In the genomic region with DNA sequence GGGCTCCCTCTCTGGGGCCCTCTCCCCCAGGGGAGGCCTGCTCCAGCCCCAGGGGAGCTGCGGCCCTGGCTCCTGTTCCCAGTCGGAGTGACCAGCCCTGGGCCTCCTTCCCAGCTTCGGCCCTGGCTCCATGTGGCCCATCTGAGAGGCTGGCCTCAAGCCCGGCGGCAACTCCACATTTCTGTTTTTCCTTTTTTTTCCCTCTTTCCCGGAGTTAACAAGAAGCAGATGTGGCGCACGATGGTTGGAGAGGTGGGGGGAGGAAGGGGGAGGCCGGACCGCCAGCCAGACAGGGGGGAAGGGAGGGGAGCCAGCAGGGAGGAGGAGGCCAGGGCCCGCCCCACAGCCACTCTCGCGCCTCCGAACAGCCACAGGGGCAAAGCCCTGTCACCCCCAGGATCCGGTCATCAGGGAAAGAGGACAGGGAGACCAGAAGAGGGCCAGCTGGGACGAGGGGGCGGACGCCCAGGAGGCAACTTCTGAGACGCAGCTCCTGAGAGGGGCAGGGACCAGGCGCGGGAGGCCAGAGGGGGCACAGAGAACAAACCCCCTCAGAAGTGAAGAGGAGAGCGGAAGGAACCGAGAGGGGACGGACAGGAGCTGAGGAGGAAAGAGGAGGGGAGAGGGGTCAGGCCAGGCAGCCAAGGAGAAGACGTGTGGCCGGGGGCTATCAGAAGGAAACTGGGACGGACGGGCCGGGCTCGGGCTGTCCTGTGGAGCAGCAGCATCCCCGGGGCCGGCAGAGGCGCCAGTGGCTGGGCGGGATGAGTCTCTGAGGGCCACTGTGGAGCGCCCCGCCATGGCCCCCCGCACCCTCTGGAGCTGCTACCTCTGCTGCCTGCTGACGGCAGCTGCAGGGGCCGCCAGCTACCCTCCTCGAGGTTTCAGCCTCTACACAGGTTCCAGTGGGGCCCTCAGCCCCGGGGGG, we compare ENCODE assay signal across 9 cellular contexts. TPM values are rescaled to one million over a fixed set of nuclear protein-coding genes. Genes with fewer than 3 reads are reported as not detected.
DNase-seq lines count a peak whose midpoint lies in the region; ATAC-seq and TF ChIP-seq lines count a peak whose summit lies in the region.
"Had no signal": no experiment of that assay in that cellular context is flagged by ENCODE, and none has a peak within 500 bp of the region (broad histone marks: within the 10 kb centered on the region; RNA-seq: fewer than 3 reads in every experiment).

Gene EMILIN1 (plus strand): TSS at position 349 of the 928 bp plus-strand sequence. CDS start 451 bp downstream, at position 800.

- H3K27me3 Mint-ChIP-seq in Calu3 (ENCODE audit: unreplicated experiment), result peaks cover 57% of the 10 kb centered on the region

- peak within 1 kb of the TSS; percentile 93 for H3K9ac ChIP-seq in SK-N-MC (ENCODE audit: insufficient read length)
- H3K9ac ChIP-seq: parathyroid adenoma had no signal

- peaks cover 13% of the 10 kb centered on the region for H3K4me1 Mint-ChIP-seq in Calu3 (ENCODE audit: low read depth, unreplicated experiment)

- DNase-seq in AG09319 (ENCODE audit: extremely low read depth, low read depth), result peak; percentile 93
- no peak for DNase-seq in SK-N-MC (ENCODE audit: low read depth, low spot score)
- peak; percentile 93 for DNase-seq in fibroblast of the conjunctiva (ENCODE audit: low read depth)
- DNase-seq in non-pigmented ciliary epithelial cell (ENCODE audit: low read depth), result peak; percentile 58
- no peak for DNase-seq in activated gamma-delta T cell treated with Interleukin-2 at 50 U/mL for 16 hours
- no peak for DNase-seq in Calu3
- no peak for DNase-seq in RKO (ENCODE audit: low spot score)

- peak within 1 kb of the TSS; percentile 92 for H3K27ac ChIP-seq in SK-N-MC
- H3K27ac ChIP-seq: parathyroid adenoma had no signal

- no peaks in the 10 kb centered on the region for H3K9me3 ChIP-seq in SK-N-MC (ENCODE audit: low read depth, low read length)

- H3K36me3 ChIP-seq in SK-N-MC (ENCODE audit: insufficient read depth, low read length), result peaks cover 17% of the 10 kb centered on the region; the same call in 1 of the 2 replicates

- no peak within 1 kb of the TSS for H3K4me3 Mint-ChIP-seq in Calu3 (ENCODE audit: low read depth, unreplicated experiment)

- CTCF ChIA-PET in Calu3 (lab: Charles Lee), result interaction anchor here (0.6 kb wide), 1 partner anchor 233 kb away, joined by 4 read pairs; no protein-coding TSS in a partner anchor

- no TSS peak for BruUV-seq in Calu3 (replicated peaks; lab: Mats Ljungman, UMichigan)

- peak; percentile 2; the same call in 1 of the 2 replicates for TF ChIP-seq CTCF in AG09319 (IDR thresholded peaks at IDR 0.05; ENCODE audit: low read depth, low read length)
- no peak for TF ChIP-seq CTCF in Calu3 (IDR thresholded peaks at IDR 0.05; ENCODE audit: unreplicated experiment)

- no peak within 1 kb of the TSS for H3K27ac Mint-ChIP-seq in Calu3 (ENCODE audit: unreplicated experiment)

- intact Hi-C loops in Calu3 (cut with micrococcal nuclease; ENCODE audit: unreplicated experiment), result no loop called here

- H3K36me3 Mint-ChIP-seq in Calu3 (ENCODE audit: insufficient read depth, unreplicated experiment), result peaks cover 5% of the 10 kb centered on the region

- peak within 1 kb of the TSS; percentile 86 for H3K4me3 ChIP-seq in SK-N-MC

- no peaks in the 10 kb centered on the region for H3K9me3 Mint-ChIP-seq in Calu3 (ENCODE audit: low read depth, unreplicated experiment)

- no peak for ATAC-seq in GM18867 (IDR thresholded peaks at IDR 0.05; ENCODE audit: unreplicated experiment)

RNA-seq across cellular contexts. Expression of gene EMILIN1, which starts in this region (rescaled TPM):
- total RNA-seq in Calu3 (2022), result 0.12 and 0.19 TPM in 2 replicates

Comparison
In these comparisons a context has a peak if more than half of its experiments do, and no peak if none do; other contexts are left out.
1. DNase-seq: peak in AG09319 (single experiment), fibroblast of the conjunctiva (single experiment) and non-pigmented ciliary epithelial cell (single experiment); none in SK-N-MC (single experiment), activated gamma-delta T cell treated with Interleukin-2 at 50 U/mL for 16 hours (single experiment), Calu3 (single experiment) and RKO (single experiment).